ENCODE assay signal across 8 cellular contexts in genomic region chr17:38579934-38580333, GRCh38. TPM values are rescaled to one million over a fixed set of nuclear protein-coding genes. Genes with fewer than 3 reads are reported as not detected.
DNase-seq lines count a peak whose midpoint lies in the region; ATAC-seq and TF ChIP-seq lines count a peak whose summit lies in the region.

No MANE protein-coding gene starts in this region.

- intact Hi-C loops in sciatic nerve (cut with DNase I), result no loop called here

- TF ChIP-seq CTCF in type B pancreatic cell (conservative IDR thresholded peaks at IDR 0.05), result peak; percentile 28

- H3K27ac Mint-ChIP-seq in type B pancreatic cell, result no peak overlapping the region

- H3K4me1 Mint-ChIP-seq in type B pancreatic cell (ENCODE audit: unreplicated experiment), result peaks cover 13% of the 10 kb centered on the region

- no peaks in the 10 kb centered on the region for H3K36me3 Mint-ChIP-seq in type B pancreatic cell

- H3K4me3 Mint-ChIP-seq in type B pancreatic cell, result no peak overlapping the region

- ATAC-seq in activated CD4-positive, CD25-positive, alpha-beta regulatory T cell treated with anti-CD3 and anti-CD28 coated beads, Interleukin-2, amount 50 U/mL, for 24 hours, result no peak
- ATAC-seq in HG03457 (IDR thresholded peaks at IDR 0.05; ENCODE audit: unreplicated experiment) (no peak), sciatic nerve (no peak)

- H3K27me3 Mint-ChIP-seq in type B pancreatic cell, result peaks cover 65% of the 10 kb centered on the region

- peak; percentile 96 for DNase-seq in DMS 273 (lab: John Stamatoyannopoulos, UW; ENCODE audit: unreplicated experiment)
- peak; percentile 92 for DNase-seq in HuH-7.5 (ENCODE audit: low spot score)
- DNase-seq in RKO (ENCODE audit: low spot score), result peak; percentile 62
- peak; percentile 22 for DNase-seq in fibroblast of the conjunctiva (ENCODE audit: low read depth)
- no peak for DNase-seq in type B pancreatic cell (ENCODE audit: extremely low spot score, unreplicated experiment)
- DNase-seq in sciatic nerve (ENCODE audit: low spot score), result no peak

- H3K9me3 Mint-ChIP-seq in type B pancreatic cell, result no peaks in the 10 kb centered on the region

RNA-seq across cellular contexts. Expression of gene SRCIN1, which starts 25.8 kb away (rescaled TPM):
- 8.3 and 11.9 TPM in 2 replicates for total RNA-seq in type B pancreatic cell (ENCODE audit: low replicate concordance)
- total RNA-seq in sciatic nerve, result 4.5 TPM

Comparison
In these comparisons a context has a peak if more than half of its experiments do, and no peak if none do; other contexts are left out.
1. DNase-seq: peak in DMS 273 (single experiment), HuH-7.5 (single experiment), RKO (single experiment) and fibroblast of the conjunctiva (single experiment); none in type B pancreatic cell (single experiment) and sciatic nerve (single experiment).